Comparison of ENCODE assay signal across 9 cellular contexts in the genomic region with DNA sequence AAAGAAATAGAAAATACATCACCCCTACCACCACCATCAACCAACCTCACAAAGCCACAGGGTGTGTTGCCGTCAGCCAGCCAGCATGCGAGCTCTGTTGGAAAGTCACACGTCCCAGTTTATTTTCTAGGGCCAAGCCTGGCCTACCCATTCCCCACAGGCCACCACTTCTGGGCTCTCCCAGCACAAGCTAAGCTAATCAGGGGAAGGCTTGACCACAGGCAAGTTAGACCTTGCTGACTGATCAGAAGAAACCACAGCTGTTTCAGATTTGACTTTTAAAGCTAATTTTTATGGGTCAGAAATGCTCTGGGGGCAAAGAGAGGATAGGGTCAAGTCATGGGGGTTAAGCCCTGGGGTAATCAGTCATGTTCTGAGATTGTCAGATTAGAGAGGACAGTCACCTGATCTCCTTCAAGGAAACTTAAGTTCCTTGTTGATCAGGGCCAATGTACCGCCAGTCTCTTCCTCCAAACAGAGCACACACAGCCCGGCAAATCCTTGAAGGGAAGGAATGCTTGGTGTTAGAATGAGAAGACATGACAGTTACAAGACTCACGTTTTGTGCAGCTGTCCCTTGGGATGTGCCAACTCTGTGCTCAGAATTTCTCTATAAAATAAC. TPM values are rescaled to one million over a fixed set of nuclear protein-coding genes. Genes with fewer than 3 reads are reported as not detected.
DNase-seq lines count a peak whose midpoint lies in the region; ATAC-seq lines count a peak whose summit lies in the region.
"Had no signal": no experiment of that assay in that cellular context is flagged by ENCODE, and none has a peak within 500 bp of the region (broad histone marks: within the 10 kb centered on the region; RNA-seq: fewer than 3 reads in every experiment).

No MANE protein-coding gene starts in this region.

- H3K4me3 ChIP-seq in subcutaneous abdominal adipose tissue (ENCODE audit: low read depth in 1 of 5, low read length in 5 of 5): no peak overlapping the region
- H3K4me3 ChIP-seq: tibial nerve had no signal

- ATAC-seq in GM19351 (IDR thresholded peaks at IDR 0.05; ENCODE audit: unreplicated experiment) (peak; percentile 77), HG02870 (IDR thresholded peaks at IDR 0.05; ENCODE audit: unreplicated experiment) (peak; percentile 79)
- peak; percentile 36 for ATAC-seq in activated T-helper 17 cell treated with anti-CD3 and anti-CD28 coated beads, Interleukin-2, amount 50 U/mL, for 72 hours (replicated peaks)

- H3K9ac ChIP-seq in subcutaneous abdominal adipose tissue (ENCODE audit: low read length in 5 of 5): no peak overlapping the region

- H3K27ac ChIP-seq in subcutaneous abdominal adipose tissue (ENCODE audit: low read depth, low read length): peak overlapping the region; percentile 71
- H3K27ac ChIP-seq: tibial nerve had no signal

- no peaks in the 10 kb centered on the region for H3K27me3 Mint-ChIP-seq in activated T-helper 17 cell treated with anti-CD3 and anti-CD28 coated beads, Interleukin-2, amount 50 U/mL, for 72 hours
- peaks cover 15% of the 10 kb centered on the region for H3K27me3 Mint-ChIP-seq in activated T-helper 2 cell treated with anti-CD3 and anti-CD28 coated beads, Interferon-gamma antibody, Interleukin-2, Interleukin-4, amounts not matched to agents 10 μg/mL and 5 μg/mL and 100 μg/mL, durations not matched to agents 14 hours and 24 hours and 36 hours (ENCODE audit: low read depth)

- no peak overlapping the region for H3K4me3 Mint-ChIP-seq in activated T-helper 17 cell treated with anti-CD3 and anti-CD28 coated beads, Interleukin-2, amount 50 U/mL, for 72 hours
- H3K4me3 Mint-ChIP-seq in activated T-helper 2 cell treated with anti-CD3 and anti-CD28 coated beads, Interferon-gamma antibody, Interleukin-2, Interleukin-4, amounts not matched to agents 10 μg/mL and 5 μg/mL and 100 μg/mL, durations not matched to agents 14 hours and 24 hours and 36 hours (ENCODE audit: low read depth): no peak overlapping the region

- H3K9me3 Mint-ChIP-seq in activated T-helper 17 cell treated with anti-CD3 and anti-CD28 coated beads, Interleukin-2, amount 50 U/mL, for 72 hours: no peaks in the 10 kb centered on the region
- H3K9me3 Mint-ChIP-seq in activated T-helper 2 cell treated with anti-CD3 and anti-CD28 coated beads, Interferon-gamma antibody, Interleukin-2, Interleukin-4, amounts not matched to agents 10 μg/mL and 5 μg/mL and 100 μg/mL, durations not matched to agents 14 hours and 24 hours and 36 hours: no peaks in the 10 kb centered on the region

- H3K27ac Mint-ChIP-seq in activated T-helper 17 cell treated with anti-CD3 and anti-CD28 coated beads, Interleukin-2, amount 50 U/mL, for 72 hours: no peak overlapping the region
- no peak overlapping the region for H3K27ac Mint-ChIP-seq in activated T-helper 2 cell treated with anti-CD3 and anti-CD28 coated beads, Interferon-gamma antibody, Interleukin-2, Interleukin-4, amounts not matched to agents 10 μg/mL and 5 μg/mL and 100 μg/mL, durations not matched to agents 14 hours and 24 hours and 36 hours

- H3K4me1 Mint-ChIP-seq in activated T-helper 17 cell treated with anti-CD3 and anti-CD28 coated beads, Interleukin-2, amount 50 U/mL, for 72 hours: peaks cover 5% of the 10 kb centered on the region
- peaks cover 11% of the 10 kb centered on the region for H3K4me1 Mint-ChIP-seq in activated T-helper 2 cell treated with anti-CD3 and anti-CD28 coated beads, Interferon-gamma antibody, Interleukin-2, Interleukin-4, amounts not matched to agents 10 μg/mL and 5 μg/mL and 100 μg/mL, durations not matched to agents 14 hours and 24 hours and 36 hours (ENCODE audit: low read depth)

- no peaks in the 10 kb centered on the region for H3K27me3 ChIP-seq in subcutaneous abdominal adipose tissue (ENCODE audit: control insufficient read depth in 5 of 5, insufficient read depth in 4 of 5, low read length in 5 of 5)
- H3K27me3 ChIP-seq: tibial nerve had no signal

- H3K36me3 ChIP-seq in subcutaneous abdominal adipose tissue (ENCODE audit: control insufficient read depth in 5 of 5, insufficient read depth in 5 of 5, low read length in 5 of 5): no peaks in the 10 kb centered on the region

- intact Hi-C loops in activated T-helper 2 cell treated with anti-CD3 and anti-CD28 coated beads, Interferon-gamma antibody, Interleukin-2, Interleukin-4, amounts not matched to agents 10 μg/mL and 5 μg/mL and 100 μg/mL, durations not matched to agents 14 hours and 24 hours and 36 hours (cut with micrococcal nuclease): loop anchor here (10.0 kb wide), 2 partner anchors 57 to 333 kb away; partner anchors contain the start of gene ALDH1B1

- H3K4me1 ChIP-seq in subcutaneous abdominal adipose tissue (ENCODE audit: control insufficient read depth in 5 of 5, insufficient read depth in 5 of 5, low read length in 5 of 5): peaks cover 18 to 76% (median 50%) of the 10 kb centered on the region in 5 donors

- DNase-seq in nucleus accumbens (lab: John Stamatoyannopoulos, UW) (no peak), NCI-H187 (lab: John Stamatoyannopoulos, UW) (no peak)
- no peak for DNase-seq in activated T-helper 2 cell treated with anti-CD3 and anti-CD28 coated beads, Interferon-gamma antibody, Interleukin-2, Interleukin-4, amounts not matched to agents 10 μg/mL and 5 μg/mL and 100 μg/mL, durations not matched to agents 14 hours and 24 hours and 36 hours (ENCODE audit: low spot score)
- DNase-seq: NCI-H1436 treated with DMSO at 0.1 percent for 48 hours had no signal

- no peaks in the 10 kb centered on the region for H3K9me3 ChIP-seq in subcutaneous abdominal adipose tissue (ENCODE audit: control insufficient read depth in 5 of 5, low read length in 5 of 5)
- H3K9me3 ChIP-seq: tibial nerve had no signal

- no peaks in the 10 kb centered on the region for H3K36me3 Mint-ChIP-seq in activated T-helper 17 cell treated with anti-CD3 and anti-CD28 coated beads, Interleukin-2, amount 50 U/mL, for 72 hours (ENCODE audit: low read depth)
- H3K36me3 Mint-ChIP-seq in activated T-helper 2 cell treated with anti-CD3 and anti-CD28 coated beads, Interferon-gamma antibody, Interleukin-2, Interleukin-4, amounts not matched to agents 10 μg/mL and 5 μg/mL and 100 μg/mL, durations not matched to agents 14 hours and 24 hours and 36 hours (ENCODE audit: low read depth): no peaks in the 10 kb centered on the region

RNA-seq across cellular contexts. Expression of gene SHB, which starts 7.6 kb away (rescaled TPM):
- total RNA-seq in activated T-helper 17 cell treated with anti-CD3 and anti-CD28 coated beads, Interleukin-2, amount 50 U/mL, for 72 hours: 1 to 10 TPM in 1 of 2 donors, under 1 TPM in 1; 0.95 to 1.7 TPM
- 1.7 and 1.9 TPM in 2 replicates for total RNA-seq in activated T-helper 2 cell treated with anti-CD3 and anti-CD28 coated beads, Interferon-gamma antibody, Interleukin-2, Interleukin-4, amounts not matched to agents 10 μg/mL and 5 μg/mL and 100 μg/mL, durations not matched to agents 14 hours and 24 hours and 36 hours
